ENCODE assay signal across 22 cellular contexts in genomic region chr2:230754200-230754599, GRCh38. TPM values are rescaled to one million over a fixed set of nuclear protein-coding genes. Genes with fewer than 3 reads are reported as not detected.
A peak's percentile ranks its signal among the peaks of the same experiment; 100 is the strongest.
DNase-seq lines count a peak whose midpoint lies in the region; ATAC-seq and TF ChIP-seq lines count a peak whose summit lies in the region.
"Had no signal": no experiment of that assay in that cellular context is flagged by ENCODE, and none has a peak within 500 bp of the region (broad histone marks: within the 10 kb centered on the region; RNA-seq: fewer than 3 reads in every experiment).

No MANE protein-coding gene starts in this region.

- peaks cover 22% of the 10 kb centered on the region for H4K20me1 ChIP-seq in GM23338 (replicated peaks; ENCODE audit: insufficient read depth)

- H3K9me2 ChIP-seq in GM23338 (ENCODE audit: insufficient read depth), result no peaks in the 10 kb centered on the region

- H3K4me1 ChIP-seq in neutrophil (ENCODE audit: control insufficient read depth in 1 of 2, insufficient read depth in 1 of 2, low read depth in 1 of 2, low read length in 1 of 2) (peaks cover 37 to 38% of the 10 kb centered on the region in 2 experiments), GM23338 (ENCODE audit: insufficient read depth) (peaks cover 37% of the 10 kb centered on the region)

- CTCF ChIA-PET in Calu3 (lab: Charles Lee), result no interaction called here

- H3K9me3 Mint-ChIP-seq in T-helper 1 cell treated with Interleukin-12 subunit alpha and Interleukin-12 subunit beta and Interleukin-4 antibody, amounts not matched to agents 30 μg/mL and 1 μg/mL, for 36 hours, result no peaks in the 10 kb centered on the region
- H3K9me3 Mint-ChIP-seq in Calu3 (ENCODE audit: low read depth, unreplicated experiment) (no peaks in the 10 kb centered on the region), GM23338 (no peaks in the 10 kb centered on the region)
- H3K9me3 Mint-ChIP-seq in central memory CD8-positive, alpha-beta T cell, result no peaks in the 10 kb centered on the region
- H3K9me3 Mint-ChIP-seq: CD8-positive, alpha-beta T cell had no signal

- peak overlapping the region; percentile 49 for H3K27ac Mint-ChIP-seq in T-helper 1 cell treated with Interleukin-12 subunit alpha and Interleukin-12 subunit beta and Interleukin-4 antibody, amounts not matched to agents 30 μg/mL and 1 μg/mL, for 36 hours
- H3K27ac Mint-ChIP-seq in Calu3 (ENCODE audit: unreplicated experiment) (peak overlapping the region; percentile 18), GM23338 (no peak overlapping the region)
- H3K27ac Mint-ChIP-seq in central memory CD8-positive, alpha-beta T cell (ENCODE audit: low read depth), result peak overlapping the region; percentile 1
- H3K27ac Mint-ChIP-seq: H9 had no signal

- no peaks in the 10 kb centered on the region for H3F3A ChIP-seq in GM23338 (replicated peaks; ENCODE audit: low read depth)

- H3K27me3 ChIP-seq in neutrophil, result no peaks in the 10 kb centered on the region
- H3K27me3 ChIP-seq in GM23338 (ENCODE audit: insufficient read depth), result no peaks in the 10 kb centered on the region

- H2AFZ ChIP-seq in GM23338, result no peak overlapping the region

- H3K27ac ChIP-seq in neutrophil (peak overlapping the region; percentile 83), GM23338 (ENCODE audit: low read depth) (no peak overlapping the region)
- H3K27ac ChIP-seq: 22Rv1, A549, C4-2B, HL-60 had no signal

- intact Hi-C loops in Calu3 (cut with micrococcal nuclease; ENCODE audit: unreplicated experiment), result no loop called here

- no peak for ATAC-seq in central memory CD8-positive, alpha-beta T cell (replicated peaks; ENCODE audit: extremely low read depth, poor library complexity, severe bottlenecking)
- no peak for ATAC-seq in HG02852 (IDR thresholded peaks at IDR 0.05; ENCODE audit: unreplicated experiment)
- ATAC-seq in GM23338, result no peak
- ATAC-seq: A549; CD8-positive, alpha-beta T cell; K562 had no signal

- no peak for TF ChIP-seq CTCF in Calu3 (IDR thresholded peaks at IDR 0.05; ENCODE audit: unreplicated experiment)
- no peak for TF ChIP-seq CTCF in neutrophil (IDR thresholded peaks at IDR 0.05)
- TF ChIP-seq CTCF in GM23338 (conservative IDR thresholded peaks at IDR 0.05; ENCODE audit: low read depth in 2 of 2), result no peak

- H3K4me3 ChIP-seq in neutrophil (ENCODE audit: low read depth in 1 of 2, low read length in 1 of 2) (no peak overlapping the region), GM23338 (no peak overlapping the region)
- H3K4me3 ChIP-seq: A549, K562 had no signal

- no peak overlapping the region for H3K4me2 ChIP-seq in GM23338
- H3K4me2 ChIP-seq: A549 had no signal

- peaks cover 99% of the 10 kb centered on the region for H3K79me2 ChIP-seq in GM23338 (replicated peaks; ENCODE audit: insufficient read depth)

- peaks cover 68% of the 10 kb centered on the region for H3K4me1 Mint-ChIP-seq in T-helper 1 cell treated with Interleukin-12 subunit alpha and Interleukin-12 subunit beta and Interleukin-4 antibody, amounts not matched to agents 30 μg/mL and 1 μg/mL, for 36 hours (ENCODE audit: low read depth)
- peaks cover 39% of the 10 kb centered on the region for H3K4me1 Mint-ChIP-seq in Calu3 (ENCODE audit: low read depth, unreplicated experiment)
- H3K4me1 Mint-ChIP-seq in central memory CD8-positive, alpha-beta T cell, result peaks cover 78% of the 10 kb centered on the region
- H3K4me1 Mint-ChIP-seq in GM23338, result peaks cover 34% of the 10 kb centered on the region

- peaks cover 37% of the 10 kb centered on the region for H3K36me3 Mint-ChIP-seq in T-helper 1 cell treated with Interleukin-12 subunit alpha and Interleukin-12 subunit beta and Interleukin-4 antibody, amounts not matched to agents 30 μg/mL and 1 μg/mL, for 36 hours (ENCODE audit: low read depth)
- peaks cover 12% of the 10 kb centered on the region for H3K36me3 Mint-ChIP-seq in Calu3 (ENCODE audit: insufficient read depth, unreplicated experiment)
- H3K36me3 Mint-ChIP-seq in central memory CD8-positive, alpha-beta T cell (ENCODE audit: insufficient read depth), result peaks cover 10% of the 10 kb centered on the region
- H3K36me3 Mint-ChIP-seq in GM23338 (ENCODE audit: low read depth), result peaks cover 9% of the 10 kb centered on the region

- BruUV-seq in Calu3 (replicated peaks; lab: Mats Ljungman, UMichigan), result no TSS peak

- peaks cover 6% of the 10 kb centered on the region for H3K36me3 ChIP-seq in neutrophil
- H3K36me3 ChIP-seq in GM23338 (ENCODE audit: insufficient read depth), result no peaks in the 10 kb centered on the region

- DNase-seq in T-helper 1 cell (no peak), Calu3 (no peak), GM23338 (ENCODE audit: low spot score) (no peak), NCI-H1048 (lab: John Stamatoyannopoulos, UW) (no peak)
- DNase-seq in central memory CD8-positive, alpha-beta T cell (ENCODE audit: low spot score in 2 of 2), result no peak
- DNase-seq: AML-193; CD8-positive, alpha-beta T cell; DMS 273 treated with DMSO at 0.1 percent for 48 hours; DMS53; DND-41; EL; GOT3; H9; IMR-90 had no signal

- no peak overlapping the region for H3K4me3 Mint-ChIP-seq in T-helper 1 cell treated with Interleukin-12 subunit alpha and Interleukin-12 subunit beta and Interleukin-4 antibody, amounts not matched to agents 30 μg/mL and 1 μg/mL, for 36 hours
- no peak overlapping the region for H3K4me3 Mint-ChIP-seq in Calu3 (ENCODE audit: low read depth, unreplicated experiment)
- H3K4me3 Mint-ChIP-seq in central memory CD8-positive, alpha-beta T cell, result no peak overlapping the region
- H3K4me3 Mint-ChIP-seq in GM23338, result no peak overlapping the region
- H3K4me3 Mint-ChIP-seq: CD8-positive, alpha-beta T cell; H9 had no signal

- no peaks in the 10 kb centered on the region for H3K9me3 ChIP-seq in neutrophil
- H3K9me3 ChIP-seq: A549 had no signal

- H3K27me3 Mint-ChIP-seq in T-helper 1 cell treated with Interleukin-12 subunit alpha and Interleukin-12 subunit beta and Interleukin-4 antibody, amounts not matched to agents 30 μg/mL and 1 μg/mL, for 36 hours (ENCODE audit: low read depth), result no peaks in the 10 kb centered on the region
- no peaks in the 10 kb centered on the region for H3K27me3 Mint-ChIP-seq in Calu3 (ENCODE audit: unreplicated experiment)
- H3K27me3 Mint-ChIP-seq in central memory CD8-positive, alpha-beta T cell, result no peaks in the 10 kb centered on the region
- H3K27me3 Mint-ChIP-seq in GM23338 (ENCODE audit: insufficient read depth, low read depth, poor library complexity), result peaks cover 3% of the 10 kb centered on the region

TF ChIP-seq in GM23338, 12 proteins besides CTCF, POLR2A, EP300 and RAD21 (continues in another document):
- no peak for TF ChIP-seq EZH2 (IDR thresholded peaks at IDR 0.05; ENCODE audit: low read depth, unreplicated experiment)
- TF ChIP-seq EZH2phosphoT487 (IDR thresholded peaks at IDR 0.05; ENCODE audit: unreplicated experiment), result no peak
- TF ChIP-seq, protein P1, sequence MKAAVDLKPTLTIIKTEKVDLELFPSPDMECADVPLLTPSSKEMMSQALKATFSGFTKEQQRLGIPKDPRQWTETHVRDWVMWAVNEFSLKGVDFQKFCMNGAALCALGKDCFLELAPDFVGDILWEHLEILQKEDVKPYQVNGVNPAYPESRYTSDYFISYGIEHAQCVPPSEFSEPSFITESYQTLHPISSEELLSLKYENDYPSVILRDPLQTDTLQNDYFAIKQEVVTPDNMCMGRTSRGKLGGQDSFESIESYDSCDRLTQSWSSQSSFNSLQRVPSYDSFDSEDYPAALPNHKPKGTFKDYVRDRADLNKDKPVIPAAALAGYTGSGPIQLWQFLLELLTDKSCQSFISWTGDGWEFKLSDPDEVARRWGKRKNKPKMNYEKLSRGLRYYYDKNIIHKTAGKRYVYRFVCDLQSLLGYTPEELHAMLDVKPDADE (IDR thresholded peaks at IDR 0.05), result no peak
- TF ChIP-seq REST (IDR thresholded peaks at IDR 0.05; ENCODE audit: unreplicated experiment), result no peak
- TF ChIP-seq NANOG (IDR thresholded peaks at IDR 0.05; ENCODE audit: borderline replicate concordance), result no peak

RNA-seq across cellular contexts. Expression of gene CAB39, which starts 41.6 kb away (rescaled TPM):
- 84.9 and 88.7 TPM in 2 replicates for total RNA-seq in Calu3 (2022)
- total RNA-seq in GM23338 (2014; rRNA removed; shearing (Covaris generic)), result 67.5 and 73.9 TPM in 2 replicates
- 15.5 and 18.7 TPM in 2 replicates for polyA plus RNA-seq in GM23338 (2016; fragmentation: Nextera tagmentation; extraction: Ambion mirVana)
